Comparison of ENCODE assay signal across 8 cellular contexts in the genomic region with DNA sequence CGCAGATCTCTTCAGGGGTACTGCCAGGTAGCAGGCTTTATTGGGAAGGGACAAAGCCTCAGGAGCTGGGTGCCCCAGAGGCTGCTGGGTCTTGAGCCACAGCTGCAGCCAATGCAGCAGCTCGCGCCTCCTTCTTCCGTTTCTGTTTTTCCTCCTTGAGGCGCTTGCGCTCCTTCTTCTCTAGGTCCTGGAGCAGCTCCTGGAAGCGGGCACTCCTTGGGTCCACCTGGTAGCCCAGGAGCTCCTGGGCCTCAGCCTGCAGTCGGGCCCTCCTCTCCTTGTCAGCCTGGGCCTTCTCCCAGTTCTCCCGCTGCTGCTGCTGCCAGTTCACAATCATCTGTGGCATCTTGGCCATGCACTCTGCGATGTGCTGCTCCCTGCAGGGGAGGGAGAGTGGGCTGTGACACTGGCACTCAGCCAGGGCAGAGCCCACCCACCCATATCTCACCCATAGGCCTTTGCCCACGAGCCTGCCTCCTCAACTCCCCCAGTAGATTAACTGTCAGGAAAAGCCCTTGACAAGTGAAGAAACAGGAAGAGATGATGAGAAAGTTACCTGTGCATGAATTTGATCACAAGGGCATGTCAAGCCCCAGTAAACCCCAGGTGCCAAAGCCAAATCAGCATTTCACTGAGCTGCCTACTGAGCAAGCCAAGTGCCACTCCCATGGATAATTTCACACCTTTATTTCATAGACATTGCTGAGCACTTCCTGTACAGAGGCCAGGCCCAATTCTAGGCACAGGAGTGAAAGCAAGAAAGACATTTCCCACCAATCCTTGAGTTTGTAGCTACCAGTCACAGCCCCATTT. TPM values are rescaled to one million over a fixed set of nuclear protein-coding genes. Genes with fewer than 3 reads are reported as not detected.
DNase-seq lines count a peak whose midpoint lies in the region; ATAC-seq and TF ChIP-seq lines count a peak whose summit lies in the region.

No MANE protein-coding gene starts in this region.

- H3K9me2 ChIP-seq in SU-DHL-6 (replicated peaks; ENCODE audit: insufficient read depth, low read length): no peaks in the 10 kb centered on the region

- no peaks in the 10 kb centered on the region for H3K9me3 Mint-ChIP-seq in activated T-cell treated with anti-CD3 and anti-CD28 coated beads, Interleukin-2, amount 50 U/mL, for 24 hours

- H3K9me3 ChIP-seq in SU-DHL-6 (ENCODE audit: insufficient read depth, low read length) (no peaks in the 10 kb centered on the region), fibroblast of lung (ENCODE audit: control insufficient read depth, insufficient read depth, low read depth, low read length) (no peaks in the 10 kb centered on the region), subcutaneous abdominal adipose tissue (ENCODE audit: control insufficient read depth in 5 of 5, low read length in 5 of 5) (no peaks in the 10 kb centered on the region)

- peaks cover 23% of the 10 kb centered on the region for H3K79me2 ChIP-seq in SU-DHL-6 (ENCODE audit: insufficient read depth, low read length)
- H3K79me2 ChIP-seq in fibroblast of lung (ENCODE audit: control insufficient read depth, insufficient read depth, low read length): peaks cover 40% of the 10 kb centered on the region

- ATAC-seq in HG03045 (IDR thresholded peaks at IDR 0.05; ENCODE audit: unreplicated experiment) (no peak), GM19035 (IDR thresholded peaks at IDR 0.05; ENCODE audit: unreplicated experiment) (no peak)

- H3K27me3 ChIP-seq in SU-DHL-6 (ENCODE audit: low read length): no peaks in the 10 kb centered on the region
- no peaks in the 10 kb centered on the region for H3K27me3 ChIP-seq in fibroblast of lung (ENCODE audit: control insufficient read depth, insufficient read depth, low read length)
- no peaks in the 10 kb centered on the region for H3K27me3 ChIP-seq in subcutaneous abdominal adipose tissue (ENCODE audit: control insufficient read depth in 5 of 5, insufficient read depth in 4 of 5, low read length in 5 of 5)

- TF ChIP-seq CTCF in SU-DHL-6 (IDR thresholded peaks at IDR 0.05; ENCODE audit: insufficient read depth, low read length, poor library complexity, severe bottlenecking) (no peak), fibroblast of lung (conservative IDR thresholded peaks at IDR 0.05 in 1 of 2, IDR thresholded peaks at IDR 0.05 in 1 of 2; ENCODE audit: low read depth in 1 of 2, low read length in 2 of 2) (no peak), GM13977 (IDR thresholded peaks at IDR 0.05; ENCODE audit: extremely low read depth, insufficient read depth, missing control alignments) (no peak)

- H3K27me3 Mint-ChIP-seq in activated T-cell treated with anti-CD3 and anti-CD28 coated beads, Interleukin-2, amount 50 U/mL, for 24 hours: no peaks in the 10 kb centered on the region

- H3K27ac ChIP-seq in SU-DHL-6 (ENCODE audit: low read depth, low read length) (peak overlapping the region; percentile 56), fibroblast of lung (ENCODE audit: insufficient read depth, low read length) (peak overlapping the region; percentile 82), subcutaneous abdominal adipose tissue (ENCODE audit: low read depth, low read length) (peak overlapping the region; percentile 41)

- H3K27ac Mint-ChIP-seq in activated T-cell treated with anti-CD3 and anti-CD28 coated beads, Interleukin-2, amount 50 U/mL, for 24 hours: peak overlapping the region; percentile 92

- H3K4me1 ChIP-seq in fibroblast of lung (ENCODE audit: control insufficient read depth, extremely low read depth, insufficient read depth, low read length) (peaks cover 17% of the 10 kb centered on the region), subcutaneous abdominal adipose tissue (ENCODE audit: control insufficient read depth in 5 of 5, insufficient read depth in 5 of 5, low read length in 5 of 5) (peaks cover 2 to 29% (median 21%) of the 10 kb centered on the region in 5 donors)

- H3K4me1 Mint-ChIP-seq in activated T-cell treated with anti-CD3 and anti-CD28 coated beads, Interleukin-2, amount 50 U/mL, for 24 hours (ENCODE audit: low read depth): peaks cover 47% of the 10 kb centered on the region

- H3K4me3 ChIP-seq in SU-DHL-6 (ENCODE audit: insufficient read depth, low read length, poor library complexity, severe bottlenecking): no peak overlapping the region
- H3K4me3 ChIP-seq in fibroblast of lung (replicated peaks in 1 of 4; ENCODE audit: control extremely low read depth in 1 of 4, insufficient read depth in 1 of 4, low read depth in 3 of 4, low read length in 4 of 4): no peak overlapping the region
- no peak overlapping the region for H3K4me3 ChIP-seq in subcutaneous abdominal adipose tissue (ENCODE audit: low read depth in 1 of 5, low read length in 5 of 5)

- H3K9ac ChIP-seq in SU-DHL-6 (ENCODE audit: low read length) (0 out of 2 replicates have a peak overlapping the region, but pooled peaks have one; percentile 10), fibroblast of lung (ENCODE audit: insufficient read depth, low read length) (no peak overlapping the region), subcutaneous abdominal adipose tissue (ENCODE audit: low read length in 5 of 5) (peak overlapping the region in 1 of 5 donors; percentile 40)

- no peak for DNase-seq in activated T-cell treated with anti-CD3 and anti-CD28 coated beads, Interleukin-2, amount 50 U/mL, for 24 hours
- DNase-seq in activated T-cell treated with anti-CD3 and anti-CD28 coated beads, Interleukin-2, amount 50 U/mL, for 48 hours: no peak
- DNase-seq in fibroblast of lung (ENCODE audit: low read depth in 2 of 2) (no peak), GM13977 (ENCODE audit: low spot score) (no peak)

- in situ Hi-C loops in GM13977 (cut with MboI; ENCODE audit: low pct_unique_long_range_greater_than_20kb, low sequenced_read_pairs, unreplicated experiment): no loop called here

- peak overlapping the region; percentile 90 for H3K4me3 Mint-ChIP-seq in activated T-cell treated with anti-CD3 and anti-CD28 coated beads, Interleukin-2, amount 50 U/mL, for 24 hours

- peaks cover 73% of the 10 kb centered on the region for H3K36me3 Mint-ChIP-seq in activated T-cell treated with anti-CD3 and anti-CD28 coated beads, Interleukin-2, amount 50 U/mL, for 24 hours (ENCODE audit: low read depth)

- H2AFZ ChIP-seq in SU-DHL-6 (ENCODE audit: low read depth, low read length, severe bottlenecking): no peak overlapping the region
- H2AFZ ChIP-seq in fibroblast of lung (ENCODE audit: low read length): no peak overlapping the region

- H3K36me3 ChIP-seq in SU-DHL-6 (ENCODE audit: low read length) (0 out of 2 replicates have a peak, but pooled peaks cover 7% of the 10 kb centered on the region), fibroblast of lung (ENCODE audit: control insufficient read depth, insufficient read depth, low read length) (peaks cover 22% of the 10 kb centered on the region), subcutaneous abdominal adipose tissue (ENCODE audit: control insufficient read depth in 5 of 5, insufficient read depth in 5 of 5, low read length in 5 of 5) (peaks cover 0 to 53% (median 50%) of the 10 kb centered on the region in 5 donors)

- H3K4me2 ChIP-seq in SU-DHL-6 (ENCODE audit: low read depth, low read length, poor library complexity, severe bottlenecking) (peak overlapping the region; percentile 69), fibroblast of lung (ENCODE audit: extremely low read depth, insufficient read depth, low read length) (no peak overlapping the region)

- peaks cover 43% of the 10 kb centered on the region for H3F3A ChIP-seq in SU-DHL-6 (ENCODE audit: insufficient read depth)

- H4K20me1 ChIP-seq in SU-DHL-6 (ENCODE audit: low read depth, low read length) (no peaks in the 10 kb centered on the region; the same call in 1 of the 2 replicates), fibroblast of lung (ENCODE audit: control insufficient read depth, extremely low read depth, insufficient read depth, low read length) (no peaks in the 10 kb centered on the region)

RNA-seq across cellular contexts. Expression of a gene that starts 2.7 kb away (rescaled TPM):
- 17.7 and 19.7 TPM in 2 replicates for total RNA-seq in fibroblast of lung
- 19.5 and 28.2 TPM in 2 replicates for polyA plus RNA-seq in fibroblast of lung
- 51.3 and 70.6 TPM in 2 replicates for polyA plus RNA-seq in fibroblast of lung (2012)
- 2.0 and 6.3 TPM in 2 replicates for polyA minus RNA-seq in fibroblast of lung (ENCODE audit: low replicate concordance)

RNA-seq across cellular contexts. Expression of a gene that starts 8.7 kb away (rescaled TPM):
- total RNA-seq in fibroblast of lung: 51.1 and 72.2 TPM in 2 replicates
- polyA plus RNA-seq in fibroblast of lung: 46.2 and 62.5 TPM in 2 replicates
- polyA plus RNA-seq in fibroblast of lung (2012): 96.7 and 122 TPM in 2 replicates
- 171 and 199 TPM in 2 replicates for polyA minus RNA-seq in fibroblast of lung (ENCODE audit: low replicate concordance)

RNA-seq across cellular contexts. Expression of a gene that starts 15.0 kb away (rescaled TPM):
- total RNA-seq in fibroblast of lung: not detected in 2 replicates
- 0.03 TPM in 1 of 2 replicates, not detected in the other for polyA plus RNA-seq in fibroblast of lung
- not detected in 2 replicates for polyA plus RNA-seq in fibroblast of lung (2012)
- not detected in 2 replicates for polyA minus RNA-seq in fibroblast of lung (ENCODE audit: low replicate concordance)

RNA-seq across cellular contexts. Expression of a gene that starts 15.9 kb away (rescaled TPM):
- total RNA-seq in fibroblast of lung: 839 and 1,447 TPM in 2 replicates
- polyA plus RNA-seq in fibroblast of lung: 2,698 and 2,757 TPM in 2 replicates
- 1,925 and 2,136 TPM in 2 replicates for polyA plus RNA-seq in fibroblast of lung (2012)
- 2,089 and 2,615 TPM in 2 replicates for polyA minus RNA-seq in fibroblast of lung (ENCODE audit: low replicate concordance)

RNA-seq across cellular contexts. Expression of a gene that starts 20.8 kb away (rescaled TPM):
- 38.6 and 49.6 TPM in 2 replicates for total RNA-seq in fibroblast of lung
- 23.5 and 37.9 TPM in 2 replicates for polyA plus RNA-seq in fibroblast of lung
- 50.8 and 82.0 TPM in 2 replicates for polyA plus RNA-seq in fibroblast of lung (2012)
- 110 and 196 TPM in 2 replicates for polyA minus RNA-seq in fibroblast of lung (ENCODE audit: low replicate concordance)
